Comparison of ENCODE assay signal across 15 cellular contexts in the genomic region with DNA sequence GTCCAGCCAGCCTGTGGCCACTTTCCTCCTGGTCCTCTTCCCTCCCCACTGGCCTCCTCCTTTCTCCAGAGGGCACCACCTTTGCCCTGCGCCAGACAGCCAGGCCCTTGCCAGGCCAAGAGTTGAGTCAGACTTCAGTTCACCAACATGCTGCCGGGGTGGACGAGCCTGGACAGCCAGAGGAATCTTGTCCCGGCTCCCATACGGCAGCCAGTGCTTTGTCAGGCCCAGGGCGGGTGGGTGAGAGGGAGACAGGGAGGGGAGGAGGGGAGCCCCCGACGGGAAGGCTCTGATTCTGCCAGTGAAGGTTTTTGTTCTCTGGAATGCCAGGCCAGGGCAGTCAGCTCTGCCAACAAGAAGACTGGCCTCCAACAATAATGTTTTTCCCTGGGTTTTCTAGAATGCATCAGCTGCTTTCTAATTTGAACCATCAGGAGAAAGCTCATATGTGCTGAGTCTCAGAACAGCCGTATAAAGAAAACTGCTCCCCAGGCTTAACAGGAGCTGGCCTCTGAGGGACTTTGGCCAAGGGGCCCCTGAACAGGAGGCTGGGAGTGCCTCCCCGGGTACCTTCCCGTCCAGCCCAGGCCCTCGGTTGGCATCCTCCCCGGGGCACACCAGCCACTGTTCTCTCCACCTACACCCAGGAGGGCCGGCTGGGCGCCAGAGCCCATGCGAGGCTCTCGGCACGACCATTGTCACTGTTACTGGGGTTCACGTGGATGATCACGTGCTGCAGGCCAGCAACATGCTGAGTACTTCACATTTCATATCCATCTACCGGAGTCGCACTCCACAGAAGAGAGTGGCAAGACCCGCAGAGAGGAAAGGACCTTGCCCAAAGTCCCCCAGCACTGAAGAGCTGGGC. TPM values are rescaled to one million over a fixed set of nuclear protein-coding genes. Genes with fewer than 3 reads are reported as not detected.
DNase-seq lines count a peak whose midpoint lies in the region; ATAC-seq and TF ChIP-seq lines count a peak whose summit lies in the region.
"Had no signal": no experiment of that assay in that cellular context is flagged by ENCODE, and none has a peak within 500 bp of the region (broad histone marks: within the 10 kb centered on the region; RNA-seq: fewer than 3 reads in every experiment).

No MANE protein-coding gene starts in this region.

- no peak for ATAC-seq in Panc1
- peak; percentile 31 for ATAC-seq in sciatic nerve
- ATAC-seq in HG03139 (IDR thresholded peaks at IDR 0.05; ENCODE audit: unreplicated experiment): no peak
- ATAC-seq in HG03460 (IDR thresholded peaks at IDR 0.05; ENCODE audit: unreplicated experiment): no peak
- ATAC-seq: lower lobe of right lung, T-cell had no signal

- BruUV-seq in Caco-2 (replicated peaks; lab: Mats Ljungman, UMichigan) (no TSS peak), Panc1 (replicated peaks; lab: Mats Ljungman, UMichigan) (no TSS peak)

- intact Hi-C loops in Caco-2 (cut with micrococcal nuclease; ENCODE audit: unreplicated experiment) (no loop called here), Panc1 (cut with micrococcal nuclease; ENCODE audit: unreplicated experiment) (no loop called here), sciatic nerve (cut with DNase I) (no loop called here)

- H3K36me3 Mint-ChIP-seq in Caco-2 (ENCODE audit: insufficient read depth, unreplicated experiment): no peaks in the 10 kb centered on the region
- H3K36me3 Mint-ChIP-seq: activated CD4-positive, alpha-beta memory T cell treated with anti-CD3 and anti-CD28 coated beads for 36 hours; T-cell had no signal

- CTCF ChIA-PET in Caco-2 (lab: Charles Lee): no interaction called here
- CTCF ChIA-PET in Panc1 (lab: Charles Lee): interaction anchor here (0.7 kb wide), 1 partner anchor 108 kb away, joined by 6 read pairs; no protein-coding TSS in a partner anchor

- POLR2A ChIA-PET in Caco-2 (lab: Charles Lee): no interaction called here
- POLR2A ChIA-PET in Panc1 (lab: Charles Lee): no interaction called here

- no peaks in the 10 kb centered on the region for H3K27me3 ChIP-seq in Caco-2 (replicated peaks; ENCODE audit: control insufficient read depth, insufficient read depth, low read length)
- no peaks in the 10 kb centered on the region for H3K27me3 ChIP-seq in Panc1 (ENCODE audit: control insufficient read depth, insufficient read depth, low read length)

- H3K36me3 ChIP-seq in Caco-2 (ENCODE audit: control insufficient read depth, insufficient read depth, low read length): no peaks in the 10 kb centered on the region
- H3K36me3 ChIP-seq in Panc1 (ENCODE audit: control insufficient read depth, insufficient read depth, low read length): no peaks in the 10 kb centered on the region
- H3K36me3 ChIP-seq: heart right ventricle, lower lobe of right lung had no signal

- in situ Hi-C loops in Panc1 (cut with HindIII; ENCODE audit: low pct_unique_long_range_greater_than_20kb, low sequenced_read_pairs): no loop called here

- H3K27ac ChIP-seq in Panc1 (ENCODE audit: low read length): peak overlapping the region; percentile 89
- H3K27ac ChIP-seq: lower lobe of right lung had no signal

- H3K4me3 Mint-ChIP-seq in Caco-2 (ENCODE audit: unreplicated experiment): no peak overlapping the region
- H3K4me3 Mint-ChIP-seq: activated CD4-positive, alpha-beta memory T cell treated with anti-CD3 and anti-CD28 coated beads for 36 hours; stimulated activated naive CD8-positive, alpha-beta T cell treated with anti-CD3 and anti-CD28 coated beads, Interleukin-15, Interleukin-2, amounts not matched to agents 100 ng/mL and 50 ng/mL, for 24 hours; T-cell had no signal

- peak overlapping the region; percentile 67 for H3K27ac Mint-ChIP-seq in Caco-2 (ENCODE audit: unreplicated experiment)
- H3K27ac Mint-ChIP-seq: activated CD4-positive, alpha-beta memory T cell treated with anti-CD3 and anti-CD28 coated beads for 36 hours; stimulated activated naive CD8-positive, alpha-beta T cell treated with anti-CD3 and anti-CD28 coated beads, Interleukin-15, Interleukin-2, amounts not matched to agents 100 ng/mL and 50 ng/mL, for 24 hours; T-cell had no signal

- no peak overlapping the region for H3K4me3 ChIP-seq in Caco-2 (ENCODE audit: low read depth, low read length)
- no peak overlapping the region for H3K4me3 ChIP-seq in Panc1 (ENCODE audit: low read depth in 2 of 2, low read length in 2 of 2)
- H3K4me3 ChIP-seq: heart right ventricle, lower lobe of right lung had no signal

- H3K4me1 ChIP-seq in Caco-2 (peaks cover 19% of the 10 kb centered on the region), Panc1 (ENCODE audit: control insufficient read depth, insufficient read depth, low read length) (peaks cover 26% of the 10 kb centered on the region)

- H3K27me3 Mint-ChIP-seq in Caco-2 (ENCODE audit: insufficient read depth, unreplicated experiment): no peaks in the 10 kb centered on the region
- H3K27me3 Mint-ChIP-seq: activated CD4-positive, alpha-beta memory T cell treated with anti-CD3 and anti-CD28 coated beads for 36 hours; stimulated activated naive CD8-positive, alpha-beta T cell treated with anti-CD3 and anti-CD28 coated beads, Interleukin-15, Interleukin-2, amounts not matched to agents 100 ng/mL and 50 ng/mL, for 24 hours; T-cell had no signal

- H3K9me3 ChIP-seq in Caco-2 (no peaks in the 10 kb centered on the region), Panc1 (ENCODE audit: control insufficient read depth, insufficient read depth, low read depth, low read length) (no peaks in the 10 kb centered on the region)
- H3K9me3 ChIP-seq: heart right ventricle, lower lobe of right lung had no signal

- no peaks in the 10 kb centered on the region for H3K9me3 Mint-ChIP-seq in Caco-2 (ENCODE audit: unreplicated experiment)
- H3K9me3 Mint-ChIP-seq: activated CD4-positive, alpha-beta memory T cell treated with anti-CD3 and anti-CD28 coated beads for 36 hours; stimulated activated naive CD8-positive, alpha-beta T cell treated with anti-CD3 and anti-CD28 coated beads, Interleukin-15, Interleukin-2, amounts not matched to agents 100 ng/mL and 50 ng/mL, for 24 hours; T-cell had no signal

- DNase-seq in Caco-2 (no peak), Panc1 (ENCODE audit: low read depth, low spot score) (no peak), fibroblast of gingiva (ENCODE audit: low read depth) (peak; percentile 68), sciatic nerve (ENCODE audit: low spot score) (no peak), NCI-H774 (lab: John Stamatoyannopoulos, UW) (no peak)
- DNase-seq: activated CD4-positive, alpha-beta memory T cell treated with anti-CD3 and anti-CD28 coated beads for 36 hours; H7; heart right ventricle; lower lobe of right lung; NCI-H1417 treated with DMSO at 0.1 percent for 48 hours; NK-92 treated with Interleukin-12 subunit alpha and Interleukin-12 subunit beta, amount 100 ng/mL, for 24 hours; T-cell had no signal

- TF ChIP-seq CTCF in Caco-2 (IDR thresholded peaks at IDR 0.05; ENCODE audit: insufficient read depth in 1 of 2, low read depth in 1 of 2, low read length in 1 of 2, severe bottlenecking in 1 of 2, unreplicated experiment in 1 of 2): no peak
- no peak for TF ChIP-seq CTCF in Panc1 (IDR thresholded peaks at IDR 0.05)

- peaks cover 25% of the 10 kb centered on the region for H3K4me1 Mint-ChIP-seq in Caco-2 (ENCODE audit: low read depth, unreplicated experiment)

RNA-seq across cellular contexts. Expression of a gene that starts 28.6 kb away (rescaled TPM):
- 8.0 and 9.7 TPM in 2 replicates for total RNA-seq in Caco-2 (2022)
- total RNA-seq in Panc1 (2021; ENCODE audit: unreplicated experiment): 34.4 TPM
- polyA plus RNA-seq in Panc1 (2012; ENCODE audit: insufficient read length): 40.7 TPM
- 3.2 TPM for total RNA-seq in sciatic nerve

RNA-seq across cellular contexts. Expression of a gene that starts 48.7 kb away (rescaled TPM):
- not detected in 2 replicates for total RNA-seq in Caco-2 (2022)
- total RNA-seq in Panc1 (2021; ENCODE audit: unreplicated experiment): not detected
- polyA plus RNA-seq in Panc1 (2012; ENCODE audit: insufficient read length): not detected
- total RNA-seq in sciatic nerve: 6.4 TPM
- total RNA-seq: H7 had no signal
